ENCODE assay signal across 2 cellular contexts in the genomic region with DNA sequence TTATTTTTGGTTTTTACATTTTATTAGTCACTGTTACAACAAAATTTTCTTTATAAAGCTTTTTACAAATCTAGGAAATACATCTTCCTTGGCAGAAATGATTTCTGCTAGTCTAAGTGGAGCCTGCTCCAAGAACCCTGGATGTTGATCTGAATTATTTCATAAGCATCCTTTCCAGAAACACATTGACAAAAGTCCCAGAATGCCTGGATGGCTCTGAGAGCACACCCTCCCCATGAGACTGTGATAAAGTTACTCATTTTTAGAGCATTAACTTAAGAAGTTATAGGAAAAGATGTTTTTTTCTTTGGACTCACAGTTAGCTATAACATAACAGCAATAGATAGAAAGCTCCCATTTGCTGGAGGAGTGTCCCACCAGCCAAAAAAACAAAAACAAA.
TF ChIP-seq lines count a peak whose summit lies in the region.

No MANE protein-coding gene starts in this region.

TF ChIP-seq in SK-N-SH, 30 proteins besides CTCF, POLR2A, EP300 and RAD21 (continued from another document):
- TF ChIP-seq RFX5 (IDR thresholded peaks at IDR 0.05; ENCODE audit: low read length) (no peak), NRF1 (IDR thresholded peaks at IDR 0.05; ENCODE audit: low read depth, low read length) (no peak), CHD2 (IDR thresholded peaks at IDR 0.05; ENCODE audit: low read length, partially characterized antibody) (no peak), POLR2AphosphoS5 (IDR thresholded peaks at IDR 0.05; ENCODE audit: low read depth, low read length) (no peak)
- TF ChIP-seq, protein P1, sequence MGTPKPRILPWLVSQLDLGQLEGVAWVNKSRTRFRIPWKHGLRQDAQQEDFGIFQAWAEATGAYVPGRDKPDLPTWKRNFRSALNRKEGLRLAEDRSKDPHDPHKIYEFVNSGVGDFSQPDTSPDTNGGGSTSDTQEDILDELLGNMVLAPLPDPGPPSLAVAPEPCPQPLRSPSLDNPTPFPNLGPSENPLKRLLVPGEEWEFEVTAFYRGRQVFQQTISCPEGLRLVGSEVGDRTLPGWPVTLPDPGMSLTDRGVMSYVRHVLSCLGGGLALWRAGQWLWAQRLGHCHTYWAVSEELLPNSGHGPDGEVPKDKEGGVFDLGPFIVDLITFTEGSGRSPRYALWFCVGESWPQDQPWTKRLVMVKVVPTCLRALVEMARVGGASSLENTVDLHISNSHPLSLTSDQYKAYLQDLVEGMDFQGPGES (IDR thresholded peaks at IDR 0.05; ENCODE audit: low read depth, low read length): no peak

TF ChIP-seq in SK-N-SH treated with all-trans-retinoic acid at 6 μM for 48 hours, 23 proteins besides CTCF, POLR2A, EP300 and RAD21:
- TF ChIP-seq, protein P2, sequence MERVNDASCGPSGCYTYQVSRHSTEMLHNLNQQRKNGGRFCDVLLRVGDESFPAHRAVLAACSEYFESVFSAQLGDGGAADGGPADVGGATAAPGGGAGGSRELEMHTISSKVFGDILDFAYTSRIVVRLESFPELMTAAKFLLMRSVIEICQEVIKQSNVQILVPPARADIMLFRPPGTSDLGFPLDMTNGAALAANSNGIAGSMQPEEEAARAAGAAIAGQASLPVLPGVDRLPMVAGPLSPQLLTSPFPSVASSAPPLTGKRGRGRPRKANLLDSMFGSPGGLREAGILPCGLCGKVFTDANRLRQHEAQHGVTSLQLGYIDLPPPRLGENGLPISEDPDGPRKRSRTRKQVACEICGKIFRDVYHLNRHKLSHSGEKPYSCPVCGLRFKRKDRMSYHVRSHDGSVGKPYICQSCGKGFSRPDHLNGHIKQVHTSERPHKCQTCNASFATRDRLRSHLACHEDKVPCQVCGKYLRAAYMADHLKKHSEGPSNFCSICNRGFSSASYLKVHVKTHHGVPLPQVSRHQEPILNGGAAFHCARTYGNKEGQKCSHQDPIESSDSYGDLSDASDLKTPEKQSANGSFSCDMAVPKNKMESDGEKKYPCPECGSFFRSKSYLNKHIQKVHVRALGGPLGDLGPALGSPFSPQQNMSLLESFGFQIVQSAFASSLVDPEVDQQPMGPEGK (CRISPR knock-in tag; IDR thresholded peaks at IDR 0.05; ENCODE audit: borderline replicate concordance): no peak
- TF ChIP-seq, protein P3, sequence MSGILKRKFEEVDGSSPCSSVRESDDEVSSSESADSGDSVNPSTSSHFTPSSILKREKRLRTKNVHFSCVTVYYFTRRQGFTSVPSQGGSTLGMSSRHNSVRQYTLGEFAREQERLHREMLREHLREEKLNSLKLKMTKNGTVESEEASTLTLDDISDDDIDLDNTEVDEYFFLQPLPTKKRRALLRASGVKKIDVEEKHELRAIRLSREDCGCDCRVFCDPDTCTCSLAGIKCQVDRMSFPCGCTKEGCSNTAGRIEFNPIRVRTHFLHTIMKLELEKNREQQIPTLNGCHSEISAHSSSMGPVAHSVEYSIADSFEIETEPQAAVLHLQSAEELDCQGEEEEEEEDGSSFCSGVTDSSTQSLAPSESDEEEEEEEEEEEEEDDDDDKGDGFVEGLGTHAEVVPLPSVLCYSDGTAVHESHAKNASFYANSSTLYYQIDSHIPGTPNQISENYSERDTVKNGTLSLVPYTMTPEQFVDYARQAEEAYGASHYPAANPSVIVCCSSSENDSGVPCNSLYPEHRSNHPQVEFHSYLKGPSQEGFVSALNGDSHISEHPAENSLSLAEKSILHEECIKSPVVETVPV (CRISPR knock-in tag; IDR thresholded peaks at IDR 0.05): no peak
- TF ChIP-seq CSDC2 (CRISPR knock-in tag; IDR thresholded peaks at IDR 0.05) (no peak), ZNF70 (CRISPR knock-in tag; IDR thresholded peaks at IDR 0.05) (no peak), GLIS3 (CRISPR knock-in tag; IDR thresholded peaks at IDR 0.05) (no peak), ESRRG (CRISPR knock-in tag; IDR thresholded peaks at IDR 0.05) (no peak), ARNTL (CRISPR knock-in tag; IDR thresholded peaks at IDR 0.05; ENCODE audit: borderline replicate concordance, low read depth) (no peak), ZFP30 (CRISPR knock-in tag; IDR thresholded peaks at IDR 0.05) (no peak), PPARA (CRISPR knock-in tag; IDR thresholded peaks at IDR 0.05; ENCODE audit: borderline replicate concordance) (no peak), TOX (CRISPR knock-in tag; IDR thresholded peaks at IDR 0.05; ENCODE audit: borderline replicate concordance) (no peak), ZC3H10 (CRISPR knock-in tag; IDR thresholded peaks at IDR 0.05) (no peak), SNAI2 (CRISPR knock-in tag; IDR thresholded peaks at IDR 0.05) (no peak), ISL1 (CRISPR knock-in tag; IDR thresholded peaks at IDR 0.05) (no peak), TCF4 (CRISPR knock-in tag; IDR thresholded peaks at IDR 0.05; ENCODE audit: borderline replicate concordance) (no peak), OSR1 (CRISPR knock-in tag; IDR thresholded peaks at IDR 0.05) (no peak), ZFP3 (CRISPR knock-in tag; IDR thresholded peaks at IDR 0.05) (no peak), ZNF565 (CRISPR knock-in tag; conservative IDR thresholded peaks at IDR 0.05; ENCODE audit: low read depth) (no peak)
- TF ChIP-seq, protein P4, sequence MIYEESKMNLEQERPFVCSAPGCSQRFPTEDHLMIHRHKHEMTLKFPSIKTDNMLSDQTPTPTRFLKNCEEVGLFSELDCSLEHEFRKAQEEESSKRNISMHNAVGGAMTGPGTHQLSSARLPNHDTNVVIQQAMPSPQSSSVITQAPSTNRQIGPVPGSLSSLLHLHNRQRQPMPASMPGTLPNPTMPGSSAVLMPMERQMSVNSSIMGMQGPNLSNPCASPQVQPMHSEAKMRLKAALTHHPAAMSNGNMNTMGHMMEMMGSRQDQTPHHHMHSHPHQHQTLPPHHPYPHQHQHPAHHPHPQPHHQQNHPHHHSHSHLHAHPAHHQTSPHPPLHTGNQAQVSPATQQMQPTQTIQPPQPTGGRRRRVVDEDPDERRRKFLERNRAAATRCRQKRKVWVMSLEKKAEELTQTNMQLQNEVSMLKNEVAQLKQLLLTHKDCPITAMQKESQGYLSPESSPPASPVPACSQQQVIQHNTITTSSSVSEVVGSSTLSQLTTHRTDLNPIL (CRISPR knock-in tag; IDR thresholded peaks at IDR 0.05; ENCODE audit: low read depth): no peak
